In the genomic region with DNA sequence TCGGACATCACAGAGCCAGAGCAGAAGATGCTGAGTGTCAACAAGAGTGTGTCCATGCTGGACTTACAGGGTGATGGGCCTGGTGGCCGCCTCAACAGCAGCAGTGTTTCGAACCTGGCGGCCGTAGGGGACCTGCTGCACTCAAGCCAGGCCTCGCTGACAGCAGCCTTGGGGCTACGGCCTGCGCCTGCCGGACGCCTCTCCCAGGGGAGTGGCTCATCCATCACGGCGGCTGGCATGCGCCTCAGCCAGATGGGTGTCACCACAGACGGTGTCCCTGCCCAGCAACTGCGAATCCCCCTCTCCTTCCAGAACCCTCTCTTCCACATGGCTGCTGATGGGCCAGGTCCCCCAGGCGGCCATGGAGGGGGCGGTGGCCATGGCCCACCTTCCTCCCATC, we compare ENCODE assay signal across 16 cellular contexts. TPM values are rescaled to one million over a fixed set of nuclear protein-coding genes. Genes with fewer than 3 reads are reported as not detected.
DNase-seq lines count a peak whose midpoint lies in the region; ATAC-seq lines count a peak whose summit lies in the region.
"Had no signal": no experiment of that assay in that cellular context is flagged by ENCODE, and none has a peak within 500 bp of the region (broad histone marks: within the 10 kb centered on the region; RNA-seq: fewer than 3 reads in every experiment).

No MANE protein-coding gene starts in this region.

- no peak for DNase-seq in activated naive CD8-positive, alpha-beta T cell treated with anti-CD3 and anti-CD28 coated beads, Interleukin-2, amount 50 U/mL, for 24 hours
- no peak for DNase-seq in activated naive CD8-positive, alpha-beta T cell treated with anti-CD3 and anti-CD28 coated beads for 36 hours
- DNase-seq in central memory CD8-positive, alpha-beta T cell (ENCODE audit: low spot score in 2 of 2), result no peak
- DNase-seq in neuronal stem cell (ENCODE audit: low spot score) (no peak), SIG-M5 (lab: John Stamatoyannopoulos, UW) (no peak), NCI-H1092 treated with DMSO at 0.1 percent for 48 hours (lab: John Stamatoyannopoulos, UW) (no peak)
- no peak for DNase-seq in activated CD4-positive, alpha-beta T cell treated with anti-CD3 and anti-CD28 coated beads for 36 hours
- DNase-seq: BE2C; CD8-positive, alpha-beta T cell; COR-L47; DND-41; GDM1; HCEC 1CT; HFFc6 had no signal

- no peak overlapping the region for H4K91ac ChIP-seq in neuronal stem cell (ENCODE audit: low read depth, low read length, poor library complexity)

- H3K27ac Mint-ChIP-seq in activated naive CD8-positive, alpha-beta T cell treated with anti-CD3 and anti-CD28 coated beads, Interleukin-2, amount 50 U/mL, for 24 hours, result no peak overlapping the region
- H3K27ac Mint-ChIP-seq in activated naive CD8-positive, alpha-beta T cell treated with anti-CD3 and anti-CD28 coated beads for 36 hours, result no peak overlapping the region
- H3K27ac Mint-ChIP-seq in central memory CD8-positive, alpha-beta T cell (ENCODE audit: low read depth), result peak overlapping the region; percentile 53
- H3K27ac Mint-ChIP-seq in activated CD4-positive, alpha-beta T cell treated with anti-CD3 and anti-CD28 coated beads for 36 hours, result no peak overlapping the region
- H3K27ac Mint-ChIP-seq: CD8-positive, alpha-beta T cell; HFFc6 had no signal

- POLR2A ChIA-PET in activated CD4-positive, alpha-beta T cell treated with anti-CD3 and anti-CD28 coated beads for 36 hours (lab: Charles Lee), result no interaction called here

- peaks cover 3% of the 10 kb centered on the region for H3K4me1 Mint-ChIP-seq in activated naive CD8-positive, alpha-beta T cell treated with anti-CD3 and anti-CD28 coated beads, Interleukin-2, amount 50 U/mL, for 24 hours
- H3K4me1 Mint-ChIP-seq in activated naive CD8-positive, alpha-beta T cell treated with anti-CD3 and anti-CD28 coated beads for 36 hours, result no peaks in the 10 kb centered on the region
- H3K4me1 Mint-ChIP-seq in central memory CD8-positive, alpha-beta T cell, result peaks cover 6% of the 10 kb centered on the region
- peaks cover 4% of the 10 kb centered on the region for H3K4me1 Mint-ChIP-seq in activated CD4-positive, alpha-beta T cell treated with anti-CD3 and anti-CD28 coated beads for 36 hours

- peaks cover 20% of the 10 kb centered on the region for H3K36me3 Mint-ChIP-seq in activated naive CD8-positive, alpha-beta T cell treated with anti-CD3 and anti-CD28 coated beads, Interleukin-2, amount 50 U/mL, for 24 hours (ENCODE audit: low read depth)
- H3K36me3 Mint-ChIP-seq in activated naive CD8-positive, alpha-beta T cell treated with anti-CD3 and anti-CD28 coated beads for 36 hours, result peaks cover 6% of the 10 kb centered on the region
- H3K36me3 Mint-ChIP-seq in central memory CD8-positive, alpha-beta T cell (ENCODE audit: insufficient read depth), result peaks cover 14% of the 10 kb centered on the region
- H3K36me3 Mint-ChIP-seq in activated CD4-positive, alpha-beta T cell treated with anti-CD3 and anti-CD28 coated beads for 36 hours (ENCODE audit: low read depth), result peaks cover 35% of the 10 kb centered on the region

- H3K9me3 Mint-ChIP-seq in activated naive CD8-positive, alpha-beta T cell treated with anti-CD3 and anti-CD28 coated beads, Interleukin-2, amount 50 U/mL, for 24 hours, result no peaks in the 10 kb centered on the region
- H3K9me3 Mint-ChIP-seq in activated naive CD8-positive, alpha-beta T cell treated with anti-CD3 and anti-CD28 coated beads for 36 hours, result no peaks in the 10 kb centered on the region
- no peaks in the 10 kb centered on the region for H3K9me3 Mint-ChIP-seq in central memory CD8-positive, alpha-beta T cell
- H3K9me3 Mint-ChIP-seq in activated CD4-positive, alpha-beta T cell treated with anti-CD3 and anti-CD28 coated beads for 36 hours (ENCODE audit: low read depth), result no peaks in the 10 kb centered on the region
- H3K9me3 Mint-ChIP-seq: CD8-positive, alpha-beta T cell; HFFc6 had no signal

- H3K4me1 ChIP-seq in neuronal stem cell (ENCODE audit: control insufficient read depth in 2 of 2, insufficient read depth in 1 of 2, low read depth in 1 of 2, low read length in 2 of 2), result no peaks in the 10 kb centered on the region
- H3K4me1 ChIP-seq: A549, BE2C had no signal

- H3K4ac ChIP-seq in neuronal stem cell (ENCODE audit: low read length), result no peak overlapping the region

- H3K79me1 ChIP-seq in neuronal stem cell (ENCODE audit: low read depth, low read length), result peaks cover 3% of the 10 kb centered on the region

- CTCF ChIA-PET in activated CD4-positive, alpha-beta T cell treated with anti-CD3 and anti-CD28 coated beads for 36 hours (lab: Charles Lee), result no interaction called here

- no peak overlapping the region for H3K27ac ChIP-seq in neuronal stem cell (replicated peaks; ENCODE audit: low read length)
- H3K27ac ChIP-seq: A549, C4-2B had no signal

- H3K9ac ChIP-seq in neuronal stem cell (ENCODE audit: low read depth, low read length, poor library complexity), result peak overlapping the region; percentile 27

- peak; percentile 15 for ATAC-seq in activated naive CD8-positive, alpha-beta T cell treated with anti-CD3 and anti-CD28 coated beads, Interleukin-2, amount 50 U/mL, for 24 hours
- no peak for ATAC-seq in central memory CD8-positive, alpha-beta T cell (replicated peaks; ENCODE audit: extremely low read depth, poor library complexity, severe bottlenecking)
- no peak for ATAC-seq in activated CD4-positive, alpha-beta T cell treated with anti-CD3 and anti-CD28 coated beads for 36 hours
- ATAC-seq: A549; CD8-positive, alpha-beta T cell had no signal

- H2BK15ac ChIP-seq in neuronal stem cell (ENCODE audit: low read length), result no peak overlapping the region

- H3K4me2 ChIP-seq in neuronal stem cell (ENCODE audit: insufficient read depth, low read length, poor library complexity, severe bottlenecking), result no peak overlapping the region
- H3K4me2 ChIP-seq: A549 had no signal

- H3K14ac ChIP-seq in neuronal stem cell (ENCODE audit: low read length), result no peak overlapping the region

- peak overlapping the region; percentile 2 for H3K23ac ChIP-seq in neuronal stem cell (ENCODE audit: low read depth, low read length, poor library complexity)

- H3K4me3 ChIP-seq in neuronal stem cell (ENCODE audit: low read length in 2 of 2), result peak overlapping the region in 1 of 2 donors; percentile 16
- H3K4me3 ChIP-seq: A549 had no signal

- no peaks in the 10 kb centered on the region for H3K27me3 ChIP-seq in neuronal stem cell (ENCODE audit: control insufficient read depth in 3 of 3, insufficient read depth in 3 of 3, low read depth in 1 of 3, low read length in 3 of 3)
- H3K27me3 ChIP-seq: BE2C had no signal

- no peak overlapping the region for H3K4me3 Mint-ChIP-seq in activated naive CD8-positive, alpha-beta T cell treated with anti-CD3 and anti-CD28 coated beads, Interleukin-2, amount 50 U/mL, for 24 hours
- no peak overlapping the region for H3K4me3 Mint-ChIP-seq in activated naive CD8-positive, alpha-beta T cell treated with anti-CD3 and anti-CD28 coated beads for 36 hours
- no peak overlapping the region for H3K4me3 Mint-ChIP-seq in central memory CD8-positive, alpha-beta T cell
- no peak overlapping the region for H3K4me3 Mint-ChIP-seq in activated CD4-positive, alpha-beta T cell treated with anti-CD3 and anti-CD28 coated beads for 36 hours
- H3K4me3 Mint-ChIP-seq: CD8-positive, alpha-beta T cell; HFFc6 had no signal

- no peak overlapping the region for H4K8ac ChIP-seq in neuronal stem cell (ENCODE audit: low read depth, low read length)

- no peak overlapping the region for H2BK5ac ChIP-seq in neuronal stem cell (ENCODE audit: low read length)

- H2BK120ac ChIP-seq in neuronal stem cell (ENCODE audit: low read depth, low read length), result no peak overlapping the region

- intact Hi-C loops in activated CD4-positive, alpha-beta T cell treated with anti-CD3 and anti-CD28 coated beads for 36 hours (cut with DNase I, micrococcal nuclease), result no loop called here

- H3K18ac ChIP-seq in neuronal stem cell (ENCODE audit: low read length), result no peak overlapping the region

- H3K9me3 ChIP-seq in neuronal stem cell (replicated peaks in 1 of 2; ENCODE audit: control insufficient read depth in 2 of 2, insufficient read depth in 1 of 2, low read depth in 1 of 2, low read length in 2 of 2), result peaks cover 0 to 3% of the 10 kb centered on the region in 2 donors
- H3K9me3 ChIP-seq: A549, BE2C had no signal

- H2BK12ac ChIP-seq in neuronal stem cell (ENCODE audit: low read length), result no peak overlapping the region

- H3K27me3 Mint-ChIP-seq in activated naive CD8-positive, alpha-beta T cell treated with anti-CD3 and anti-CD28 coated beads, Interleukin-2, amount 50 U/mL, for 24 hours, result no peaks in the 10 kb centered on the region
- no peaks in the 10 kb centered on the region for H3K27me3 Mint-ChIP-seq in activated naive CD8-positive, alpha-beta T cell treated with anti-CD3 and anti-CD28 coated beads for 36 hours
- no peaks in the 10 kb centered on the region for H3K27me3 Mint-ChIP-seq in central memory CD8-positive, alpha-beta T cell
- H3K27me3 Mint-ChIP-seq in activated CD4-positive, alpha-beta T cell treated with anti-CD3 and anti-CD28 coated beads for 36 hours, result no peaks in the 10 kb centered on the region

- H2AK5ac ChIP-seq in neuronal stem cell (ENCODE audit: low read depth, low read length), result no peak overlapping the region

- WGBS in neuronal stem cell (ENCODE audit: extremely low coverage in 2 of 2, insufficient read length in 2 of 2, insufficient replicate concordance in 1 of 2), 2 donors, result no CpG with 5 or more reads among the region's 17 CpGs

- no peak overlapping the region for H2AFZ ChIP-seq in neuronal stem cell (ENCODE audit: low read length)

- peaks cover 84 to 96% of the 10 kb centered on the region in 2 donors for H3K36me3 ChIP-seq in neuronal stem cell (replicated peaks in 1 of 2; ENCODE audit: control insufficient read depth in 2 of 2, insufficient read depth in 2 of 2, low read length in 2 of 2)

RNA-seq across cellular contexts. Expression of gene ZBTB9, which starts 11.4 kb away (rescaled TPM):
- total RNA-seq in activated naive CD8-positive, alpha-beta T cell treated with anti-CD3 and anti-CD28 coated beads for 36 hours, result 10 to 100 TPM; 11.3 to 11.7 TPM
- polyA plus RNA-seq in neuronal stem cell (2013, experiment 1 of 2), result 7.6 TPM
- 7.2 TPM for polyA plus RNA-seq in neuronal stem cell (2013, experiment 2 of 2)
- 1 to 10 TPM; 9.3 to 9.5 TPM for total RNA-seq in activated CD4-positive, alpha-beta T cell treated with anti-CD3 and anti-CD28 coated beads for 36 hours

RNA-seq across cellular contexts. Expression of gene SYNGAP1, which starts 23.2 kb away (rescaled TPM):
- total RNA-seq in activated naive CD8-positive, alpha-beta T cell treated with anti-CD3 and anti-CD28 coated beads for 36 hours, result 10 to 100 TPM; 26.4 to 29.3 TPM
- 57.5 TPM for polyA plus RNA-seq in neuronal stem cell (2013, experiment 1 of 2)
- 54.1 TPM for polyA plus RNA-seq in neuronal stem cell (2013, experiment 2 of 2)
- 10 to 100 TPM; 43.6 to 45.6 TPM for total RNA-seq in activated CD4-positive, alpha-beta T cell treated with anti-CD3 and anti-CD28 coated beads for 36 hours

RNA-seq across cellular contexts. Expression of gene CUTA, which starts 25.1 kb away (rescaled TPM):
- 100 to 1,000 TPM; 125 to 126 TPM for total RNA-seq in activated naive CD8-positive, alpha-beta T cell treated with anti-CD3 and anti-CD28 coated beads for 36 hours
- polyA plus RNA-seq in neuronal stem cell (2013, experiment 1 of 2), result 434 TPM
- polyA plus RNA-seq in neuronal stem cell (2013, experiment 2 of 2), result 420 TPM
- 100 to 1,000 TPM; 154 to 188 TPM for total RNA-seq in activated CD4-positive, alpha-beta T cell treated with anti-CD3 and anti-CD28 coated beads for 36 hours

RNA-seq across cellular contexts. Expression of gene PHF1, which starts 32.2 kb away (rescaled TPM):
- 10 to 100 TPM; 23.5 to 26.0 TPM for total RNA-seq in activated naive CD8-positive, alpha-beta T cell treated with anti-CD3 and anti-CD28 coated beads for 36 hours
- polyA plus RNA-seq in neuronal stem cell (2013, experiment 1 of 2), result 69.5 TPM
- 68.8 TPM for polyA plus RNA-seq in neuronal stem cell (2013, experiment 2 of 2)
- total RNA-seq in activated CD4-positive, alpha-beta T cell treated with anti-CD3 and anti-CD28 coated beads for 36 hours, result 10 to 100 TPM; 24.9 to 28.2 TPM

RNA-seq across cellular contexts. Expression of gene KIFC1, which starts 51.4 kb away (rescaled TPM):
- 10 to 100 TPM; 74.1 to 76.9 TPM for total RNA-seq in activated naive CD8-positive, alpha-beta T cell treated with anti-CD3 and anti-CD28 coated beads for 36 hours
- 84.1 TPM for polyA plus RNA-seq in neuronal stem cell (2013, experiment 1 of 2)
- 83.4 TPM for polyA plus RNA-seq in neuronal stem cell (2013, experiment 2 of 2)
- total RNA-seq in activated CD4-positive, alpha-beta T cell treated with anti-CD3 and anti-CD28 coated beads for 36 hours, result 10 to 100 TPM; 86.0 to 89.3 TPM
